Comparison of ENCODE assay signal across 1 cellular context in the genomic region with DNA sequence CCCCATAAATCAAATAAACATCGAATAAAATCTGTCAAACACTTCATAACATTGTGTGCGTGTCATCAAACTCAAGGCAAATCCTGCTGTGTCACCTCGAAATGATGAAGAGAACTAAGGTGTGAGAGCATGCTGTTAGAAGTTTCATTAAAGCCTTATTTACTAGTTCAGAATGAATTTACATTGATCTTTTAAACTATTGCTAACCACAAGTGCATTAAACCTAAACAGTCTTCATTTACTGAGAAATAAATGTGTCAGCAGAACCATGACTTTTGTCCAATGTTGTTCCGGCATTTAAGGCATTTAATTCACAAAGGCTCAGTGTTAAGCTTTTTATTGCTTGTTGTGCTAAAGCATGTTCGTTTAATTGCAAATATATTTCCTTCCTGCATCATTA.
TF ChIP-seq lines count a peak whose summit lies in the region.

No MANE protein-coding gene starts in this region.

TF ChIP-seq in HCT116, 20 proteins besides CTCF, POLR2A, EP300 and RAD21 (continued from another document):
- TF ChIP-seq REST (IDR thresholded peaks at IDR 0.05; ENCODE audit: low read depth) (no peak), TCF7L2 (IDR thresholded peaks at IDR 0.05; ENCODE audit: borderline replicate concordance, extremely low read depth, insufficient read depth, insufficient read length) (no peak), ELF1 (IDR thresholded peaks at IDR 0.05; ENCODE audit: borderline replicate concordance, low read depth) (no peak), SRF (IDR thresholded peaks at IDR 0.05; ENCODE audit: low read depth) (no peak), ZBTB33 (IDR thresholded peaks at IDR 0.05; ENCODE audit: extremely low read depth, insufficient replicate concordance, low read length) (no peak), POLR2AphosphoS5 (IDR thresholded peaks at IDR 0.05; ENCODE audit: low read depth, low read length) (no peak), FOSL1 (IDR thresholded peaks at IDR 0.05; ENCODE audit: low read depth) (no peak), EGR1 (IDR thresholded peaks at IDR 0.05; ENCODE audit: low read depth) (no peak), EZH2 (IDR thresholded peaks at IDR 0.05) (no peak), SIN3A (IDR thresholded peaks at IDR 0.05; ENCODE audit: low read depth) (no peak), MAX (IDR thresholded peaks at IDR 0.05) (no peak), SP1 (IDR thresholded peaks at IDR 0.05; ENCODE audit: low read depth) (no peak), CEBPB (IDR thresholded peaks at IDR 0.05; ENCODE audit: low read depth) (no peak), YY1 (IDR thresholded peaks at IDR 0.05; ENCODE audit: extremely low read depth, insufficient replicate concordance, low read depth, low read length) (no peak), ZNF274 (IDR thresholded peaks at IDR 0.05; ENCODE audit: low read depth, low read length) (no peak), JUND (IDR thresholded peaks at IDR 0.05) (no peak), ZFX (IDR thresholded peaks at IDR 0.05) (no peak)
- TF ChIP-seq, protein P1, sequence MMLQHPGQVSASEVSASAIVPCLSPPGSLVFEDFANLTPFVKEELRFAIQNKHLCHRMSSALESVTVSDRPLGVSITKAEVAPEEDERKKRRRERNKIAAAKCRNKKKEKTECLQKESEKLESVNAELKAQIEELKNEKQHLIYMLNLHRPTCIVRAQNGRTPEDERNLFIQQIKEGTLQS (IDR thresholded peaks at IDR 0.05): no peak
